ENCODE assay signal across 11 cellular contexts in the genomic region with DNA sequence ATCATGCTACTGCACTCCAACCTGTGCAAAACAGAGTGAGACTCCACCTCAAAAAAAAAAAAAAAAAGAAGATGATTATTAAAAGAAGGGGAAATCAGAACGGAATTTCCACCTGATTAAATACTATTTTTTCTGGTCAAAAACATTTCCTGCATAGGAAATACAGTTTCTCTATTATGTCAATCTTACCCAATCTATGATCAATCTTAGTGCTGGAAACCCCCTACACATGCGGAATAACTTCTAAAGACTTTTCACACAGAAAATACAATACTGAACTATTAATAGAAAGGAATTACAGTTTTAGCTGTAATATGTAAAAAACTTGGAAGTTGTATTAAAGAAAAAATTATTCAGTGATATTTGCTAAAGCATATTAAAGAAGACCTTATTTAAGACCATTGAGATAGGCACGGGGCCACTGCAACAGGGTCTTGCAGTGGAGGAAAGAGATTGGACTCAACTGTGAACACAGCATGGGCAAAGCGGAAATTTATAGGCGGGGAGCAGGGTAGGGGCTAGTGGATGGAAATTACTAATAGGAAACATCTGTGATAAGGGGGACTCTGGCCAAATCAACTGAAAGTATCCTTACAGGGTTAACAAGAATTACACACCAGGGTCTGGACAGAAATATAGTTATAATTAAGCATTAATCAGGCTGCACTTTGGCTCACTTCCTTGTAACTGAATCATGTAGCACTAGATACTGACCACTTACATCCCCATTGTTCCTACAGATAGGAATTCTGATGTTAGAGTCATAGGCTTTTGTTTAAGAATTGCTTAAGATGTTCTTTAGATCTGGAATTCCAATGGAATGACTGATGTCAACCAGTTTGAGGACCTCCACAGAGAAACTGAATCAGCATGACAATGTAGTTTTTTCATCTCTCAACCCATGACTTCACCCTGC.
DNase-seq lines count a peak whose midpoint lies in the region; ATAC-seq and TF ChIP-seq lines count a peak whose summit lies in the region.
"Had no signal": no experiment of that assay in that cellular context is flagged by ENCODE, and none has a peak within 500 bp of the region (broad histone marks: within the 10 kb centered on the region; RNA-seq: fewer than 3 reads in every experiment).

No MANE protein-coding gene starts in this region.

- H3K4me1 Mint-ChIP-seq in endodermal cell: no peaks in the 10 kb centered on the region
- H3K4me1 Mint-ChIP-seq in nephron: peaks cover 18% of the 10 kb centered on the region

- H3K27me3 Mint-ChIP-seq in endodermal cell (ENCODE audit: insufficient read depth): no peaks in the 10 kb centered on the region
- no peaks in the 10 kb centered on the region for H3K27me3 Mint-ChIP-seq in nephron (ENCODE audit: low read depth)

- H3K4me3 ChIP-seq in GM12865 (ENCODE audit: low read depth, low read length) (no peak overlapping the region), PC-3 (ENCODE audit: low read length) (no peak overlapping the region), endodermal cell (ENCODE audit: low read length) (no peak overlapping the region)
- H3K4me3 ChIP-seq: lower lobe of right lung had no signal

- H3K9me3 ChIP-seq in PC-3 (ENCODE audit: low read length) (no peaks in the 10 kb centered on the region), endodermal cell (ENCODE audit: control insufficient read depth, low read length) (no peaks in the 10 kb centered on the region)
- H3K9me3 ChIP-seq: lower lobe of right lung had no signal

- H3K79me2 ChIP-seq in PC-3 (ENCODE audit: low read length): no peaks in the 10 kb centered on the region

- TF ChIP-seq CTCF in GM12865 (IDR thresholded peaks at IDR 0.05; ENCODE audit: insufficient read depth, low read depth, low read length, missing control alignments): no peak
- TF ChIP-seq CTCF in PC-3 (conservative IDR thresholded peaks at IDR 0.05; ENCODE audit: low read depth, low read length): no peak
- TF ChIP-seq CTCF in endodermal cell (conservative IDR thresholded peaks at IDR 0.05): no peak
- TF ChIP-seq CTCF in nephron (IDR thresholded peaks at IDR 0.05; ENCODE audit: unreplicated experiment in 3 of 3): no peak

- 69 to 94% methylated on average over 1 to 4 of the region's 5 CpGs for WGBS in endodermal cell (ENCODE audit: insufficient coverage in 1 of 2, insufficient read length in 1 of 2), 2 experiments

- H3K27me3 ChIP-seq in PC-3 (ENCODE audit: low read length) (no peaks in the 10 kb centered on the region), endodermal cell (ENCODE audit: control insufficient read depth, insufficient read depth, low read length, poor library complexity, severe bottlenecking) (no peaks in the 10 kb centered on the region)

- 0 out of 2 replicates have a peak overlapping the region, but pooled peaks have one; percentile 5 for H2AFZ ChIP-seq in PC-3 (ENCODE audit: low read length)

- peak; percentile 73 for ATAC-seq in PC-3
- ATAC-seq: lower lobe of right lung had no signal

- peaks cover 5% of the 10 kb centered on the region for H3F3A ChIP-seq in PC-3 (ENCODE audit: low read length, unreplicated experiment)

- H3K27ac ChIP-seq in PC-3 (ENCODE audit: low read length): peak overlapping the region; percentile 76
- no peak overlapping the region for H3K27ac ChIP-seq in endodermal cell (ENCODE audit: low read depth, low read length)
- H3K27ac ChIP-seq: lower lobe of right lung had no signal

- H3K9ac ChIP-seq in PC-3 (ENCODE audit: low read length) (no peak overlapping the region), endodermal cell (ENCODE audit: extremely low read depth, low read length, poor library complexity, severe bottlenecking) (no peak overlapping the region)

- POLR2A ChIA-PET in PC-3 (lab: Charles Lee; ENCODE audit: unreplicated experiment): no interaction called here

- H3K9me3 Mint-ChIP-seq in endodermal cell: no peaks in the 10 kb centered on the region
- no peaks in the 10 kb centered on the region for H3K9me3 Mint-ChIP-seq in nephron

- BruUV-seq in PC-3 (replicated peaks; lab: Mats Ljungman, UMichigan): no TSS peak

- H3K4me3 Mint-ChIP-seq in endodermal cell (no peak overlapping the region), nephron (no peak overlapping the region)

- DNase-seq in GM12865 (ENCODE audit: low read depth) (peak; percentile 13), PC-3 (peak; percentile 96), endodermal cell (no peak), NCI-H1694 treated with DMSO at 0.1 percent for 48 hours (lab: John Stamatoyannopoulos, UW) (no peak), T-helper 1 cell (no peak)
- no peak for DNase-seq in activated CD4-positive, alpha-beta T cell treated with anti-CD3 and anti-CD28 coated beads for 4 hours
- DNase-seq in stimulated activated CD4-positive, alpha-beta T cell treated with anti-CD3 and anti-CD28 coated beads, Interleukin-12 subunit alpha, Interleukin-12 subunit beta, amount 100 ng/mL, for 4 hours: no peak
- DNase-seq: activated T-cell treated with anti-CD3 and anti-CD28 coated beads, Interleukin-2, amount 50 U/mL, for 1 hour; lower lobe of right lung; NCI-H2081 had no signal

- H3K4me2 ChIP-seq in PC-3 (ENCODE audit: low read length): peak overlapping the region; percentile 44

- H3K36me3 ChIP-seq in PC-3 (ENCODE audit: low read depth, low read length) (no peaks in the 10 kb centered on the region), endodermal cell (ENCODE audit: control insufficient read depth, insufficient read depth, low read length) (no peaks in the 10 kb centered on the region)
- H3K36me3 ChIP-seq: lower lobe of right lung had no signal

- CTCF ChIA-PET in PC-3 (lab: Charles Lee): no interaction called here

- peak overlapping the region; percentile 56 for H3K27ac Mint-ChIP-seq in endodermal cell
- peak overlapping the region in 2 of 3 experiments; percentile 42 to 53 for H3K27ac Mint-ChIP-seq in nephron

- H3K4me1 ChIP-seq in PC-3 (ENCODE audit: insufficient read depth, low read length) (peaks cover 25% of the 10 kb centered on the region), endodermal cell (ENCODE audit: control insufficient read depth, insufficient read depth, low read length) (no peaks in the 10 kb centered on the region)
- H3K4me1 ChIP-seq: lower lobe of right lung had no signal

- intact Hi-C loops in PC-3 (cut with micrococcal nuclease): no loop called here

- H3K36me3 Mint-ChIP-seq in endodermal cell (ENCODE audit: low read depth): no peaks in the 10 kb centered on the region
- no peaks in the 10 kb centered on the region for H3K36me3 Mint-ChIP-seq in nephron (ENCODE audit: low read depth)

- H3K9me2 ChIP-seq in PC-3 (replicated peaks; ENCODE audit: low read length): no peaks in the 10 kb centered on the region

- H4K20me1 ChIP-seq in PC-3 (ENCODE audit: low read length): no peaks in the 10 kb centered on the region

Comparison
In these comparisons a context has a peak if more than half of its experiments do, and no peak if none do; other contexts are left out.
1. DNase-seq: peak in GM12865 (single experiment) and PC-3 (single experiment); none in endodermal cell (single experiment), activated CD4-positive, alpha-beta T cell treated with anti-CD3 and anti-CD28 coated beads for 4 hours (0 of 2), NCI-H1694 treated with DMSO at 0.1 percent for 48 hours (single experiment), stimulated activated CD4-positive, alpha-beta T cell treated with anti-CD3 and anti-CD28 coated beads, Interleukin-12 subunit alpha, Interleukin-12 subunit beta, amount 100 ng/mL, for 4 hours (single experiment) and T-helper 1 cell (0 of 5).